ENCODE assay signal across 35 cellular contexts in genomic region chr19:9966448-9966847, GRCh38. TPM values are rescaled to one million over a fixed set of nuclear protein-coding genes. Genes with fewer than 3 reads are reported as not detected.
DNase-seq lines count a peak whose midpoint lies in the region; ATAC-seq, FAIRE-seq and TF ChIP-seq lines count a peak whose summit lies in the region.
"Had no signal": no experiment of that assay in that cellular context is flagged by ENCODE, and none has a peak within 500 bp of the region (broad histone marks: within the 10 kb centered on the region; RNA-seq: fewer than 3 reads in every experiment).

No MANE protein-coding gene starts in this region.

- DNase-seq in HepG2 (ENCODE audit: low spot score) (no peak), right lobe of liver (no peak), T-helper 17 cell (no peak), NCI-H345 (lab: John Stamatoyannopoulos, UW) (no peak), 8988T (no peak), lower lobe of right lung (no peak)
- DNase-seq in stimulated activated effector memory CD8-positive, alpha-beta T cell treated with anti-CD3 and anti-CD28 coated beads, Interleukin-12 subunit alpha, Interleukin-12 subunit beta, amount 100 ng/mL, for 72 hours (ENCODE audit: low spot score in 2 of 2), result no peak
- DNase-seq: activated CD4-positive, alpha-beta T cell treated with anti-CD3 and anti-CD28 coated beads for 4 hours; activated CD8-positive, alpha-beta memory T cell treated with anti-CD3 and anti-CD28 coated beads for 24 hours; activated T-cell treated with anti-CD3 and anti-CD28 coated beads for 4 hours; CD4-positive, alpha-beta memory T cell; DND-41; dorsolateral prefrontal cortex; gastrocnemius medialis; GM23248; kidney; MV-4-11; naive thymus-derived CD4-positive, alpha-beta T cell; NCI-H1436; NCI-H2081; NCI-H69; Peyer's patch; SHP77; stimulated activated naive B cell treated with anti-CD40 and anti-IgM and Interleukin-4, amounts not matched to agents 10 μg/mL and 1 μg/mL and 100 μg/mL, for 72 hours; testis had no signal

- H3K4me2 ChIP-seq in HepG2 (ENCODE audit: low read depth, low read length), result no peak overlapping the region
- H3K4me2 ChIP-seq: hepatocyte had no signal

- TF ChIP-seq RAD21 in HepG2 (CRISPR knock-in tag; IDR thresholded peaks at IDR 0.05), result no peak

- H3K36me3 ChIP-seq in HepG2 (replicated peaks in 1 of 2; ENCODE audit: control insufficient read depth in 1 of 2, insufficient read depth in 2 of 2, low read length in 2 of 2), result no peaks in the 10 kb centered on the region
- H3K36me3 ChIP-seq in right lobe of liver, result no peaks in the 10 kb centered on the region
- no peaks in the 10 kb centered on the region for H3K36me3 ChIP-seq in iPS-15b (ENCODE audit: control insufficient read depth, insufficient read depth, low read length)
- peaks cover 5% of the 10 kb centered on the region for H3K36me3 ChIP-seq in lower lobe of right lung
- H3K36me3 ChIP-seq: gastrocnemius medialis, Peyer's patch had no signal

- TF ChIP-seq EP300 in HepG2 (IDR thresholded peaks at IDR 0.05; ENCODE audit: low read depth in 2 of 2, low read length in 2 of 2) (no peak), HepG2 (CRISPR knock-in tag; IDR thresholded peaks at IDR 0.05; ENCODE audit: borderline replicate concordance) (no peak)

- peaks cover 24% of the 10 kb centered on the region for H3K27me3 Mint-ChIP-seq in T-helper 17 cell

- H3K9me3 ChIP-seq in HepG2 (ENCODE audit: low read length) (no peaks in the 10 kb centered on the region), right lobe of liver (no peaks in the 10 kb centered on the region), T-helper 17 cell (ENCODE audit: control insufficient read depth, low read length, poor library complexity, severe bottlenecking) (no peaks in the 10 kb centered on the region), iPS-15b (ENCODE audit: control insufficient read depth, insufficient read depth, low read length) (no peaks in the 10 kb centered on the region), lower lobe of right lung (no peaks in the 10 kb centered on the region)
- H3K9me3 ChIP-seq: gastrocnemius medialis, Peyer's patch, testis had no signal

- H3K4me3 ChIP-seq in HepG2 (replicated peaks in 1 of 3; ENCODE audit: insufficient read depth in 1 of 3, low read depth in 2 of 3, low read length in 3 of 3) (no peak overlapping the region), right lobe of liver (no peak overlapping the region), iPS-15b (ENCODE audit: low read depth, low read length) (peak overlapping the region; percentile 49), lower lobe of right lung (no peak overlapping the region)
- H3K4me3 ChIP-seq: dorsolateral prefrontal cortex, gastrocnemius medialis, GM23248, hepatocyte, Peyer's patch, testis had no signal

- peaks cover 17% of the 10 kb centered on the region for H3K4me1 Mint-ChIP-seq in T-helper 17 cell
- H3K4me1 Mint-ChIP-seq in stimulated activated effector memory CD8-positive, alpha-beta T cell treated with anti-CD3 and anti-CD28 coated beads, Interleukin-12 subunit alpha, Interleukin-12 subunit beta, amount 100 ng/mL, for 72 hours, result peaks cover 9% of the 10 kb centered on the region
- H3K4me1 Mint-ChIP-seq: mesothelial cell of epicardium had no signal

- TF ChIP-seq CTCF in HepG2 (CRISPR knock-in tag; IDR thresholded peaks at IDR 0.05), result no peak
- no peak for TF ChIP-seq CTCF in right lobe of liver (IDR thresholded peaks at IDR 0.05)
- TF ChIP-seq CTCF in lower lobe of right lung (IDR thresholded peaks at IDR 0.05), result no peak

- H3K27ac Mint-ChIP-seq in T-helper 17 cell, result peak overlapping the region; percentile 59
- peak overlapping the region; percentile 9 for H3K27ac Mint-ChIP-seq in stimulated activated effector memory CD8-positive, alpha-beta T cell treated with anti-CD3 and anti-CD28 coated beads, Interleukin-12 subunit alpha, Interleukin-12 subunit beta, amount 100 ng/mL, for 72 hours
- H3K27ac Mint-ChIP-seq: activated naive CD8-positive, alpha-beta T cell; mesothelial cell of epicardium; naive thymus-derived CD4-positive, alpha-beta T cell; stimulated activated naive B cell treated with anti-CD40 and anti-IgM and Interleukin-4, amounts not matched to agents 10 μg/mL and 1 μg/mL and 100 μg/mL, for 72 hours had no signal

- H3K79me2 ChIP-seq in HepG2 (ENCODE audit: insufficient read depth, low read length), result no peaks in the 10 kb centered on the region
- H3K79me2 ChIP-seq: hepatocyte had no signal

- peaks cover 2 to 17% of the 10 kb centered on the region in 2 experiments; a peak in 3 of 5 replicates for H3K27me3 ChIP-seq in HepG2 (ENCODE audit: control insufficient read depth in 1 of 2, insufficient read depth in 2 of 2, low read length in 2 of 2)
- no peaks in the 10 kb centered on the region for H3K27me3 ChIP-seq in right lobe of liver
- peaks cover 6% of the 10 kb centered on the region for H3K27me3 ChIP-seq in iPS-15b (ENCODE audit: control insufficient read depth, insufficient read depth, low read length)
- H3K27me3 ChIP-seq in lower lobe of right lung (ENCODE audit: low read depth), result peaks cover 22% of the 10 kb centered on the region
- H3K27me3 ChIP-seq: gastrocnemius medialis, Peyer's patch, testis had no signal

- TF ChIP-seq POLR2A in HepG2 (IDR thresholded peaks at IDR 0.05; ENCODE audit: insufficient read depth in 1 of 2, low read depth in 2 of 2, low read length in 2 of 2) (no peak), right lobe of liver (IDR thresholded peaks at IDR 0.05) (no peak)

- in situ Hi-C loops in HepG2 (cut with HindIII; ENCODE audit: extremely low pct_ligation_motif_present, low pct_unique_long_range_greater_than_20kb), result no loop called here

- no peak overlapping the region for H3K27ac ChIP-seq in HepG2 (ENCODE audit: extremely low read length, insufficient read depth, low read length)
- no peak overlapping the region for H3K27ac ChIP-seq in right lobe of liver
- H3K27ac ChIP-seq in lower lobe of right lung, result no peak overlapping the region
- H3K27ac ChIP-seq: dorsolateral prefrontal cortex, gastrocnemius medialis, GM23248, hepatocyte, Peyer's patch, testis had no signal

- no TSS peak for BruUV-seq in HepG2 (replicated peaks; lab: Mats Ljungman, UMichigan)

- H3K9me3 Mint-ChIP-seq in stimulated activated effector memory CD8-positive, alpha-beta T cell treated with anti-CD3 and anti-CD28 coated beads, Interleukin-12 subunit alpha, Interleukin-12 subunit beta, amount 100 ng/mL, for 72 hours, result no peaks in the 10 kb centered on the region
- H3K9me3 Mint-ChIP-seq: mesothelial cell of epicardium; stimulated activated naive B cell treated with anti-CD40 and anti-IgM and Interleukin-4, amounts not matched to agents 10 μg/mL and 1 μg/mL and 100 μg/mL, for 72 hours had no signal

- POLR2A ChIA-PET in HepG2 (lab: Yijun Ruan, JAX), result no interaction called here

- H2AFZ ChIP-seq in HepG2 (ENCODE audit: low read length), result no peak overlapping the region
- H2AFZ ChIP-seq: GM23248, hepatocyte had no signal

- peaks cover 3% of the 10 kb centered on the region; the same call in 1 of the 2 replicates for H4K20me1 ChIP-seq in HepG2 (ENCODE audit: insufficient read depth, low read length)

- no peak overlapping the region for H3K4me3 Mint-ChIP-seq in T-helper 17 cell
- no peak overlapping the region for H3K4me3 Mint-ChIP-seq in stimulated activated effector memory CD8-positive, alpha-beta T cell treated with anti-CD3 and anti-CD28 coated beads, Interleukin-12 subunit alpha, Interleukin-12 subunit beta, amount 100 ng/mL, for 72 hours
- H3K4me3 Mint-ChIP-seq: activated naive CD8-positive, alpha-beta T cell; mesothelial cell of epicardium; stimulated activated naive B cell treated with anti-CD40 and anti-IgM and Interleukin-4, amounts not matched to agents 10 μg/mL and 1 μg/mL and 100 μg/mL, for 72 hours had no signal

- H3K36me3 Mint-ChIP-seq in T-helper 17 cell (ENCODE audit: low read depth), result peaks cover 15% of the 10 kb centered on the region
- H3K36me3 Mint-ChIP-seq in stimulated activated effector memory CD8-positive, alpha-beta T cell treated with anti-CD3 and anti-CD28 coated beads, Interleukin-12 subunit alpha, Interleukin-12 subunit beta, amount 100 ng/mL, for 72 hours, result peaks cover 55% of the 10 kb centered on the region
- H3K36me3 Mint-ChIP-seq: activated naive CD8-positive, alpha-beta T cell; CD4-positive, alpha-beta memory T cell; mesothelial cell of epicardium; stimulated activated naive B cell treated with anti-CD40 and anti-IgM and Interleukin-4, amounts not matched to agents 10 μg/mL and 1 μg/mL and 100 μg/mL, for 72 hours had no signal

- H3K9ac ChIP-seq in HepG2 (ENCODE audit: insufficient read depth, low read depth, low read length) (no peak overlapping the region), iPS-15b (ENCODE audit: low read depth, low read length) (peak overlapping the region; percentile 61)
- H3K9ac ChIP-seq: GM23248 had no signal

- intact Hi-C loops in HepG2 (cut with micrococcal nuclease; ENCODE audit: unreplicated experiment) (no loop called here), right lobe of liver (cut with DNase I) (no loop called here), lower lobe of right lung (cut with DNase I) (no loop called here)

- 8% methylated on average over 15 of the region's 29 CpGs for WGBS in HepG2 (ENCODE audit: low lambda C conversion rate)
- WGBS in right lobe of liver (ENCODE audit: insufficient coverage, low coverage, low lambda C conversion rate, missing lambda C conversion rate), result 46% methylated on average over 12 of the region's 29 CpGs

- FAIRE-seq in HepG2 (lab: Jason Lieb, UNC), result no peak
- FAIRE-seq: D721Med, kidney had no signal

- CTCF ChIA-PET in HepG2 (lab: Yijun Ruan, JAX; ENCODE audit: low intra/inter-chr PET ratio, low total read pairs), result no interaction called here

- ATAC-seq in HepG2, result no peak; the same call in 2 of the 3 replicates
- ATAC-seq in right lobe of liver, result no peak
- ATAC-seq in T-helper 17 cell, result no peak
- no peak for ATAC-seq in stimulated activated effector memory CD8-positive, alpha-beta T cell treated with anti-CD3 and anti-CD28 coated beads, Interleukin-12 subunit alpha, Interleukin-12 subunit beta, amount 100 ng/mL, for 72 hours
- ATAC-seq in lower lobe of right lung, result no peak
- ATAC-seq: gastrocnemius medialis; naive thymus-derived CD4-positive, alpha-beta T cell; stimulated activated naive B cell treated with anti-CD40 and anti-IgM and Interleukin-4, amounts not matched to agents 10 μg/mL and 1 μg/mL and 100 μg/mL, for 72 hours had no signal

- H3K4me1 ChIP-seq in HepG2 (ENCODE audit: insufficient read depth, low read length) (no peaks in the 10 kb centered on the region), right lobe of liver (no peaks in the 10 kb centered on the region), iPS-15b (ENCODE audit: control insufficient read depth, insufficient read depth, low read length) (peaks cover 2% of the 10 kb centered on the region), lower lobe of right lung (no peaks in the 10 kb centered on the region)
- H3K4me1 ChIP-seq: gastrocnemius medialis, Peyer's patch, testis had no signal

RNA-seq across cellular contexts. Expression of gene OLFM2, which starts 30.1 kb away (rescaled TPM):
- total RNA-seq in HepG2 (2016; rRNA removed; fragmentation: Illumina TruSeq; extraction: Trizol) (0.11 and 0.20 TPM in 2 replicates), right lobe of liver (10 to 100 TPM in 5 of 6 experiments, 1 to 10 TPM in 1; 3.8 to 72.5 (median 31.8) TPM), T-helper 17 cell (1 to 10 TPM; 3.1 to 3.9 TPM), lower lobe of right lung (8.5 TPM)
- 0.53 TPM in 1 of 2 replicates, not detected in the other for total RNA-seq in HepG2 (2016; cell fraction: cytosol; rRNA removed; fragmentation: Illumina TruSeq; extraction: Trizol; ENCODE audit: low read depth)
- total RNA-seq in HepG2 (2016; cell fraction: insoluble cytoplasmic fraction; rRNA removed; fragmentation: Illumina TruSeq; extraction: Trizol), result 0.06 and 0.24 TPM in 2 replicates
- 0.31 and 0.37 TPM in 2 replicates for total RNA-seq in HepG2 (2016; cell fraction: membrane; rRNA removed; fragmentation: Illumina TruSeq; extraction: Trizol)
- not detected in 2 replicates for total RNA-seq in HepG2 (2016; cell fraction: nucleus; rRNA removed; fragmentation: Illumina TruSeq; extraction: Trizol)
- polyA plus RNA-seq in HepG2 (2011; rRNA removed), result 0.51 and 0.63 TPM in 2 replicates
- 0.24 and 0.54 TPM in 2 replicates for polyA plus RNA-seq in HepG2 (2011; cell fraction: cytosol; rRNA removed)
- 0.12 TPM in 1 of 2 replicates, not detected in the other for polyA plus RNA-seq in HepG2 (2011; cell fraction: nucleus; rRNA removed)
- polyA plus RNA-seq in HepG2 (2012), result 0.16 and 0.19 TPM in 2 replicates
- 0.21 and 0.27 TPM in 2 replicates for polyA plus RNA-seq in HepG2 (2016; cell fraction: cytosol; fragmentation: Illumina TruSeq; extraction: Trizol; ENCODE audit: low read depth)
- 0.17 TPM in 1 of 2 replicates, not detected in the other for polyA plus RNA-seq in HepG2 (2016; cell fraction: insoluble cytoplasmic fraction; fragmentation: Illumina TruSeq; extraction: Trizol; ENCODE audit: low read depth)
- 0.53 and 0.72 TPM in 2 replicates for polyA plus RNA-seq in HepG2 (2016; cell fraction: membrane; fragmentation: Illumina TruSeq; extraction: Trizol; ENCODE audit: low read depth)
- polyA plus RNA-seq in HepG2 (2016; cell fraction: nucleus; fragmentation: Illumina TruSeq; extraction: Trizol; ENCODE audit: insufficient read depth, low read depth), result not detected in 2 replicates
- polyA minus RNA-seq in HepG2 (2011; rRNA and poly(A)+ RNA removed; ENCODE audit: low replicate concordance), result 0.88 TPM in 1 of 2 replicates, not detected in the other
- 0.30 TPM in 1 of 2 replicates, not detected in the other for polyA minus RNA-seq in HepG2 (2011; cell fraction: cytosol; rRNA and poly(A)+ RNA removed)
- not detected in 2 replicates for polyA minus RNA-seq in HepG2 (2011; cell fraction: nucleus; rRNA and poly(A)+ RNA removed)
- total RNA-seq: LHCN-M2 had no signal

RNA-seq across cellular contexts. Expression of gene COL5A3, which starts 43.9 kb away (rescaled TPM):
- total RNA-seq in HepG2 (2016; rRNA removed; fragmentation: Illumina TruSeq; extraction: Trizol), result 0.02 TPM in 1 of 2 replicates, not detected in the other
- not detected in 2 replicates for total RNA-seq in HepG2 (2016; cell fraction: cytosol; rRNA removed; fragmentation: Illumina TruSeq; extraction: Trizol; ENCODE audit: low read depth)
- total RNA-seq in HepG2 (2016; cell fraction: insoluble cytoplasmic fraction; rRNA removed; fragmentation: Illumina TruSeq; extraction: Trizol), result 0.02 TPM in 1 of 2 replicates, not detected in the other
- not detected in 2 replicates for total RNA-seq in HepG2 (2016; cell fraction: membrane; rRNA removed; fragmentation: Illumina TruSeq; extraction: Trizol)
- not detected in 2 replicates for total RNA-seq in HepG2 (2016; cell fraction: nucleus; rRNA removed; fragmentation: Illumina TruSeq; extraction: Trizol)
- polyA plus RNA-seq in HepG2 (2011; rRNA removed), result 0.03 TPM in 1 of 2 replicates, not detected in the other
- polyA plus RNA-seq in HepG2 (2011; cell fraction: cytosol; rRNA removed), result not detected in 2 replicates
- polyA plus RNA-seq in HepG2 (2011; cell fraction: nucleus; rRNA removed), result 0.07 and 0.11 TPM in 2 replicates
- polyA plus RNA-seq in HepG2 (2012), result not detected in 2 replicates
- polyA plus RNA-seq in HepG2 (2016; cell fraction: cytosol; fragmentation: Illumina TruSeq; extraction: Trizol; ENCODE audit: low read depth), result not detected in 2 replicates
- not detected in 2 replicates for polyA plus RNA-seq in HepG2 (2016; cell fraction: insoluble cytoplasmic fraction; fragmentation: Illumina TruSeq; extraction: Trizol; ENCODE audit: low read depth)
- not detected in 2 replicates for polyA plus RNA-seq in HepG2 (2016; cell fraction: membrane; fragmentation: Illumina TruSeq; extraction: Trizol; ENCODE audit: low read depth)
- polyA plus RNA-seq in HepG2 (2016; cell fraction: nucleus; fragmentation: Illumina TruSeq; extraction: Trizol; ENCODE audit: insufficient read depth, low read depth), result not detected in 2 replicates
- polyA minus RNA-seq in HepG2 (2011; rRNA and poly(A)+ RNA removed; ENCODE audit: low replicate concordance), result 0.16 TPM in 1 of 2 replicates, not detected in the other
- not detected in 2 replicates for polyA minus RNA-seq in HepG2 (2011; cell fraction: cytosol; rRNA and poly(A)+ RNA removed)
- polyA minus RNA-seq in HepG2 (2011; cell fraction: nucleus; rRNA and poly(A)+ RNA removed), result not detected in 2 replicates
- 10 to 100 TPM in 2 of 6 experiments, 1 to 10 TPM in 4; 3.3 to 20.2 (median 9.4) TPM for total RNA-seq in right lobe of liver
- total RNA-seq in T-helper 17 cell, result 10 to 100 TPM; 50.0 to 52.1 TPM
- total RNA-seq in lower lobe of right lung, result 8.9 TPM
- polyA plus RNA-seq: naive thymus-derived CD4-positive, alpha-beta T cell had no signal

RNA-seq across cellular contexts. Expression of gene RDH8, which starts 46.8 kb away (rescaled TPM):
- total RNA-seq in HepG2 (2016; rRNA removed; fragmentation: Illumina TruSeq; extraction: Trizol), result not detected in 2 replicates
- not detected in 2 replicates for total RNA-seq in HepG2 (2016; cell fraction: cytosol; rRNA removed; fragmentation: Illumina TruSeq; extraction: Trizol; ENCODE audit: low read depth)
- total RNA-seq in HepG2 (2016; cell fraction: insoluble cytoplasmic fraction; rRNA removed; fragmentation: Illumina TruSeq; extraction: Trizol), result not detected in 2 replicates
- not detected in 2 replicates for total RNA-seq in HepG2 (2016; cell fraction: membrane; rRNA removed; fragmentation: Illumina TruSeq; extraction: Trizol)
- total RNA-seq in HepG2 (2016; cell fraction: nucleus; rRNA removed; fragmentation: Illumina TruSeq; extraction: Trizol), result not detected in 2 replicates
- polyA plus RNA-seq in HepG2 (2011; rRNA removed), result not detected in 2 replicates
- not detected in 2 replicates for polyA plus RNA-seq in HepG2 (2011; cell fraction: cytosol; rRNA removed)
- not detected in 2 replicates for polyA plus RNA-seq in HepG2 (2011; cell fraction: nucleus; rRNA removed)
- not detected in 2 replicates for polyA plus RNA-seq in HepG2 (2012)
- polyA plus RNA-seq in HepG2 (2016; cell fraction: cytosol; fragmentation: Illumina TruSeq; extraction: Trizol; ENCODE audit: low read depth), result not detected in 2 replicates
- polyA plus RNA-seq in HepG2 (2016; cell fraction: insoluble cytoplasmic fraction; fragmentation: Illumina TruSeq; extraction: Trizol; ENCODE audit: low read depth), result not detected in 2 replicates
- polyA plus RNA-seq in HepG2 (2016; cell fraction: membrane; fragmentation: Illumina TruSeq; extraction: Trizol; ENCODE audit: low read depth), result not detected in 2 replicates
- not detected in 2 replicates for polyA plus RNA-seq in HepG2 (2016; cell fraction: nucleus; fragmentation: Illumina TruSeq; extraction: Trizol; ENCODE audit: insufficient read depth, low read depth)
- not detected in 2 replicates for polyA minus RNA-seq in HepG2 (2011; rRNA and poly(A)+ RNA removed; ENCODE audit: low replicate concordance)
- polyA minus RNA-seq in HepG2 (2011; cell fraction: cytosol; rRNA and poly(A)+ RNA removed), result not detected in 2 replicates
- polyA minus RNA-seq in HepG2 (2011; cell fraction: nucleus; rRNA and poly(A)+ RNA removed), result not detected in 2 replicates
- not detected for total RNA-seq in right lobe of liver
- not detected for total RNA-seq in T-helper 17 cell
- not detected for total RNA-seq in lower lobe of right lung
- total RNA-seq: CD4-positive, alpha-beta memory T cell; cerebellum; dorsolateral prefrontal cortex; gastrocnemius medialis; hepatocyte; kidney; LHCN-M2; liver; mesothelial cell of epicardium; naive thymus-derived CD4-positive, alpha-beta T cell; osteocyte; Peyer's patch; ureter had no signal
- polyA plus RNA-seq: CD4-positive, alpha-beta memory T cell; hepatocyte; liver; naive thymus-derived CD4-positive, alpha-beta T cell had no signal
